Comparison of ENCODE assay signal across 15 cellular contexts in genomic region chr10:117950408-117950807, GRCh38.
"Had no signal": no experiment of that assay in that cellular context is flagged by ENCODE, and none has a peak within 500 bp of the region (broad histone marks: within the 10 kb centered on the region; RNA-seq: fewer than 3 reads in every experiment).

No MANE protein-coding gene starts in this region.

- H3K36me3 ChIP-seq: cardiac muscle cell, neural progenitor cell, thyroid gland had no signal

- H3K9me3 ChIP-seq: thyroid gland had no signal

- H3K27ac ChIP-seq: cardiac muscle cell, neural progenitor cell, thyroid gland had no signal

- DNase-seq: activated CD4-positive, alpha-beta memory T cell treated with anti-CD3 and anti-CD28 coated beads for 36 hours; activated CD8-positive, alpha-beta memory T cell treated with anti-CD3 and anti-CD28 coated beads, Interleukin-2, amount 10 ng/mL, durations not matched to agents 7 days and 5 days; activated naive CD4-positive, alpha-beta T cell; activated naive CD8-positive, alpha-beta T cell treated with anti-CD3 and anti-CD28 coated beads, Interleukin-2, amount 10 ng/mL, durations not matched to agents 7 days and 5 days; amygdala; dermis blood vessel endothelial cell; effector memory CD4-positive, alpha-beta T cell; mesenchymal stem cell; naive thymus-derived CD4-positive, alpha-beta T cell; right cardiac atrium; stimulated activated CD4-positive, alpha-beta T cell treated with anti-CD3 and anti-CD28 coated beads, Interleukin-2, amount 100 ng/mL, for 24 hours; stimulated activated naive CD4-positive, alpha-beta T cell treated with Interleukin-2 at 50 U/mL for 16 hours; thyroid gland had no signal

- H3K4me1 ChIP-seq: thyroid gland had no signal

- H3K9ac ChIP-seq: neural progenitor cell had no signal

- H3K4me3 ChIP-seq: cardiac muscle cell, neural progenitor cell, thyroid gland had no signal
